8 cellular contexts compared by ENCODE assay signal in the genomic region with DNA sequence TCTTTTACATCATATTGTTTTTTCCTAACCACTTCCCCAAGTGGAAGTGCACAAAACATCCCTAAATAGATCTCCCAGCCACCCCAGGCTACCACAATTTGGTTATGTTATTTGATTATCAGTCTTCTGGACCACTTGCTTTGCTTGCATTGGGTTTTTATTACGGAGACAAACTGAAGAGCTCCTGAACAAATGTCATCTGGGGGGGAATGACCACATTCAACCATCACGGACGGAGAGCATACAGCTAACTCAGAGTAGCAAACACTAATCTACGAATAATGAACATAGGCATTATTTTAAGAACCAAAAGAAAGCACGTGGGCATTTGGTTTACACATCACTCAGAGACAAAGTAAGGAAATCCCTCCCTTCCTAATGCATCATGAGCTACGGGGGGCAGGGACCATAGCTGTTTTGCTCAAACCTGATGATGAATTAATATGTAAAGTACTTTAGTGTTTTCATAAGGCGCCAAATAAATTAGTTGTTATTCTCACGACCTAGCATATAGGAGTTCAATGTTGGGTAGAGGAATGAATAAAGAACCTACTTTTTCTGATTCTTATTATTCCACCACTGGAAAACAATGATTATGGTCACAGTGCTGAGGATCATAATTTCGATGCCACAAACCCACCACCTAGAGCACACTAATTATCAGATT.
A peak's percentile ranks its signal among the peaks of the same experiment; 100 is the strongest.
DNase-seq lines count a peak whose midpoint lies in the region; ATAC-seq lines count a peak whose summit lies in the region.

No MANE protein-coding gene starts in this region.

- no peaks in the 10 kb centered on the region for H3K27me3 Mint-ChIP-seq in T-helper 2 cell treated with Interferon-gamma antibody and Interleukin-4, amounts not matched to agents 5 μg/mL and 100 μg/mL, for 36 hours (ENCODE audit: low read depth)

- ATAC-seq in GM21528 (IDR thresholded peaks at IDR 0.05; ENCODE audit: low FRiP score, unreplicated experiment): no peak
- no peak for ATAC-seq in HG03354 (IDR thresholded peaks at IDR 0.05; ENCODE audit: poor library complexity, severe bottlenecking, unreplicated experiment)

- peaks cover 11% of the 10 kb centered on the region for H3K36me3 Mint-ChIP-seq in T-helper 2 cell treated with Interferon-gamma antibody and Interleukin-4, amounts not matched to agents 5 μg/mL and 100 μg/mL, for 36 hours (ENCODE audit: low read depth)

- H3K27ac ChIP-seq in epithelial cell of prostate: peak overlapping the region; percentile 88

- H3K9me3 Mint-ChIP-seq in T-helper 2 cell treated with Interferon-gamma antibody and Interleukin-4, amounts not matched to agents 5 μg/mL and 100 μg/mL, for 36 hours: no peaks in the 10 kb centered on the region

- H3K4me3 Mint-ChIP-seq in T-helper 2 cell treated with Interferon-gamma antibody and Interleukin-4, amounts not matched to agents 5 μg/mL and 100 μg/mL, for 36 hours: peak overlapping the region; percentile 89

- H3K4me3 ChIP-seq in neuron (ENCODE audit: low read length): peak overlapping the region; percentile 70

- H3K4me1 ChIP-seq in neuron (ENCODE audit: insufficient read depth, low read length): peaks cover 10% of the 10 kb centered on the region

- H2AFZ ChIP-seq in neuron (ENCODE audit: low read depth, low read length): peak overlapping the region; percentile 87

- H3K36me3 ChIP-seq in neuron (ENCODE audit: insufficient read depth, low read length): no peaks in the 10 kb centered on the region

- peak; percentile 29 for DNase-seq in stimulated activated CD4-positive, alpha-beta T cell treated with anti-CD3 and anti-CD28 coated beads, Interleukin-15, amount 100 ng/mL, for 24 hours
- DNase-seq in stimulated activated CD4-positive, alpha-beta T cell treated with anti-CD3 and anti-CD28 coated beads, Interleukin-4, amount 100 ng/mL, for 1 hour: no peak
- no peak for DNase-seq in T-helper 2 cell treated with Interferon-gamma antibody and Interleukin-4, amounts not matched to agents 5 μg/mL and 100 μg/mL, for 36 hours (ENCODE audit: low spot score)
- DNase-seq in epithelial cell of prostate (ENCODE audit: low read depth, low spot score) (no peak), ACHN (no peak)

- H3K4me1 Mint-ChIP-seq in T-helper 2 cell treated with Interferon-gamma antibody and Interleukin-4, amounts not matched to agents 5 μg/mL and 100 μg/mL, for 36 hours (ENCODE audit: low read depth): peaks cover 49% of the 10 kb centered on the region

- H3K27ac Mint-ChIP-seq in T-helper 2 cell treated with Interferon-gamma antibody and Interleukin-4, amounts not matched to agents 5 μg/mL and 100 μg/mL, for 36 hours: peak overlapping the region; percentile 90

- H3K27me3 ChIP-seq in neuron (ENCODE audit: insufficient read depth, low read length): no peaks in the 10 kb centered on the region

- in situ Hi-C loops in ACHN (cut with HindIII; ENCODE audit: low pct_ligation_motif_present, low pct_unique_long_range_greater_than_20kb, low sequenced_read_pairs): no loop called here

- H3K9me3 ChIP-seq in neuron (ENCODE audit: low read length): no peaks in the 10 kb centered on the region
